Comparison of ENCODE assay signal across 22 cellular contexts in the genomic region with DNA sequence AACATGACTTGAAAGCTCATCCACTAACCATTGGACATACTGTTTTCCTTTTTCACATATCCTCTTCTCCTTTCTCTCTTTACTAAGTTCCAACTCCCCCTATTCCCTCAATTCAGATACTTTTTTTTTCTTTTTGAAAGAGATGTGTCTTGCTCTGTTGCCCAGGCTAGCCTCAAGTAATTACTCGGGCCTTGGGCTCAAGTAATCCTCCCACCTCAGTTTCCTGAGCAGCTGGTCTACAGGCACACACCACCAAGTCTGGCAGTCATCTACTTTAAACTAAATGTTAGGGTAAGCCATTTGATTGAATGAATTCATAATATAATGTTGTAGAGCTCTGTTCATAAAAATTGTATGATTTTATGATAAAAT.
"Had no signal": no experiment of that assay in that cellular context is flagged by ENCODE, and none has a peak within 500 bp of the region (broad histone marks: within the 10 kb centered on the region; RNA-seq: fewer than 3 reads in every experiment).

No MANE protein-coding gene starts in this region.

- DNase-seq: activated B cell treated with CpG ODN at 0.5 μM for 24 hours; activated CD4-positive, alpha-beta T cell treated with anti-CD3 and anti-CD28 coated beads for 36 hours; activated CD4-positive, alpha-beta T cell treated with anti-CD3 and anti-CD28 coated beads, Interleukin-2, amount 50 U/mL, for 4 hours; activated gamma-delta T cell; activated naive CD4-positive, alpha-beta T cell treated with anti-CD3 and anti-CD28 coated beads, Interleukin-2, amount 50 U/mL, for 16 hours; central memory CD4-positive, alpha-beta T cell; esophagus squamous epithelium; gastrocnemius medialis; head of caudate nucleus; hypothalamus; left ventricle myocardium superior; mammary epithelial cell; midbrain; nucleus accumbens; small intestine; T-helper 1 cell; T-helper 9 cell had no signal

- H3K27me3 ChIP-seq: esophagus squamous epithelium, gastrocnemius medialis, vagina had no signal

- H3K36me3 ChIP-seq: esophagus squamous epithelium, gastrocnemius medialis, thoracic aorta, vagina had no signal

- H3K27ac ChIP-seq: esophagus squamous epithelium, gastrocnemius medialis, thoracic aorta, vagina had no signal

- H3K4me3 ChIP-seq: esophagus squamous epithelium, gastrocnemius medialis, thoracic aorta, vagina had no signal

- H3K27me3 Mint-ChIP-seq: activated B cell treated with CpG ODN at 0.5 μM for 24 hours; activated CD4-positive, alpha-beta T cell treated with anti-CD3 and anti-CD28 coated beads for 36 hours; stimulated activated memory B cell treated with anti-CD40 and anti-IgM and Interleukin-4, amounts not matched to agents 10 μg/mL and 1 μg/mL and 100 μg/mL, for 72 hours; type B pancreatic cell had no signal

- H3K4me3 Mint-ChIP-seq: activated B cell treated with CpG ODN at 0.5 μM for 24 hours; activated CD4-positive, alpha-beta T cell treated with anti-CD3 and anti-CD28 coated beads for 36 hours; stimulated activated memory B cell treated with anti-CD40 and anti-IgM and Interleukin-4, amounts not matched to agents 10 μg/mL and 1 μg/mL and 100 μg/mL, for 72 hours; type B pancreatic cell had no signal

- ATAC-seq: activated CD4-positive, alpha-beta T cell treated with anti-CD3 and anti-CD28 coated beads for 36 hours; gastrocnemius medialis; left ventricle myocardium superior; sciatic nerve; stimulated activated memory B cell treated with anti-CD40 and anti-IgM and Interleukin-4, amounts not matched to agents 10 μg/mL and 1 μg/mL and 100 μg/mL, for 72 hours had no signal

- H3K27ac Mint-ChIP-seq: activated B cell treated with CpG ODN at 0.5 μM for 24 hours; activated CD4-positive, alpha-beta T cell treated with anti-CD3 and anti-CD28 coated beads for 36 hours; stimulated activated memory B cell treated with anti-CD40 and anti-IgM and Interleukin-4, amounts not matched to agents 10 μg/mL and 1 μg/mL and 100 μg/mL, for 72 hours; type B pancreatic cell had no signal

- H3K9me3 ChIP-seq: esophagus squamous epithelium, gastrocnemius medialis, thoracic aorta, vagina had no signal

- H3K9me3 Mint-ChIP-seq: activated B cell treated with CpG ODN at 0.5 μM for 24 hours; stimulated activated memory B cell treated with anti-CD40 and anti-IgM and Interleukin-4, amounts not matched to agents 10 μg/mL and 1 μg/mL and 100 μg/mL, for 72 hours; type B pancreatic cell had no signal
